ENCODE assay signal across 13 cellular contexts in genomic region chr7:70634610-70635068, GRCh38.
DNase-seq lines count a peak whose midpoint lies in the region; ATAC-seq and TF ChIP-seq lines count a peak whose summit lies in the region.
"Had no signal": no experiment of that assay in that cellular context is flagged by ENCODE, and none has a peak within 500 bp of the region (broad histone marks: within the 10 kb centered on the region; RNA-seq: fewer than 3 reads in every experiment).

No MANE protein-coding gene starts in this region.

- CTCF ChIA-PET in activated CD4-positive, alpha-beta memory T cell treated with anti-CD3 and anti-CD28 coated beads for 36 hours (lab: Charles Lee) = no interaction called here

- H2BK15ac ChIP-seq in mesendoderm (replicated peaks; ENCODE audit: low read depth) = no peak overlapping the region

- POLR2A ChIA-PET in activated CD4-positive, alpha-beta memory T cell treated with anti-CD3 and anti-CD28 coated beads for 36 hours (lab: Charles Lee) = no interaction called here

- no peaks in the 10 kb centered on the region for H3K36me3 Mint-ChIP-seq in activated CD4-positive, alpha-beta memory T cell treated with anti-CD3 and anti-CD28 coated beads for 36 hours
- peaks cover 0 to 5% of the 10 kb centered on the region in 2 donors for H3K36me3 Mint-ChIP-seq in stimulated activated naive B cell treated with anti-CD40 and anti-IgM and Interleukin-4, amounts not matched to agents 10 μg/mL and 1 μg/mL and 100 μg/mL, for 72 hours

- H3K79me1 ChIP-seq in mesendoderm (ENCODE audit: low read length) = no peaks in the 10 kb centered on the region

- H3K36me3 ChIP-seq in brain microvascular endothelial cell (replicated peaks) (no peaks in the 10 kb centered on the region), mesendoderm (ENCODE audit: control insufficient read depth, insufficient read depth, low read length) (no peaks in the 10 kb centered on the region)
- H3K36me3 ChIP-seq: HAP-1 had no signal

- TF ChIP-seq CTCF in brain microvascular endothelial cell (IDR thresholded peaks at IDR 0.05; ENCODE audit: low read depth, low read length, missing control alignments) = no peak

- no peak overlapping the region for H3K18ac ChIP-seq in mesendoderm (ENCODE audit: low read length)

- no peak overlapping the region for H3K4me3 ChIP-seq in brain microvascular endothelial cell (ENCODE audit: low read depth, low read length)
- H3K4me3 ChIP-seq in mesendoderm (ENCODE audit: low read length) = no peak overlapping the region
- H3K4me3 ChIP-seq: HAP-1 had no signal

- no peak overlapping the region for H2BK5ac ChIP-seq in mesendoderm (ENCODE audit: low read length)

- H3K9ac ChIP-seq in mesendoderm (ENCODE audit: low read length) = no peak overlapping the region

- H3K27me3 ChIP-seq in brain microvascular endothelial cell (replicated peaks) (no peaks in the 10 kb centered on the region), mesendoderm (ENCODE audit: insufficient read depth, low read length, poor library complexity) (no peaks in the 10 kb centered on the region)

- H3K4me3 Mint-ChIP-seq in activated CD4-positive, alpha-beta memory T cell treated with anti-CD3 and anti-CD28 coated beads for 36 hours = no peak overlapping the region
- no peak overlapping the region for H3K4me3 Mint-ChIP-seq in stimulated activated naive B cell treated with anti-CD40 and anti-IgM and Interleukin-4, amounts not matched to agents 10 μg/mL and 1 μg/mL and 100 μg/mL, for 72 hours

- DNase-seq in AG08396 (ENCODE audit: low spot score) (peak; percentile 81), H4 (ENCODE audit: low spot score) (peak; percentile 65), brain microvascular endothelial cell (peak; percentile 87), mesendoderm (peak; percentile 48), T-helper 1 cell (no peak)
- no peak for DNase-seq in activated CD4-positive, alpha-beta memory T cell treated with anti-CD3 and anti-CD28 coated beads for 36 hours
- DNase-seq in stimulated activated naive B cell treated with anti-CD40 and anti-IgM and Interleukin-4, amounts not matched to agents 10 μg/mL and 1 μg/mL and 100 μg/mL, for 72 hours = no peak
- DNase-seq: central memory CD4-positive, alpha-beta T cell; PC-3; posterior cingulate gyrus had no signal

- no CpG with 5 or more reads among the region's 8 CpGs for WGBS in mesendoderm (ENCODE audit: extremely low coverage, insufficient coverage, low lambda C conversion rate)

- no peaks in the 10 kb centered on the region for H3K27me3 Mint-ChIP-seq in activated CD4-positive, alpha-beta memory T cell treated with anti-CD3 and anti-CD28 coated beads for 36 hours
- H3K27me3 Mint-ChIP-seq in stimulated activated naive B cell treated with anti-CD40 and anti-IgM and Interleukin-4, amounts not matched to agents 10 μg/mL and 1 μg/mL and 100 μg/mL, for 72 hours = no peaks in the 10 kb centered on the region

- no peak overlapping the region for H3K4me2 ChIP-seq in mesendoderm (ENCODE audit: low read length)

- H3K27ac ChIP-seq in brain microvascular endothelial cell (no peak overlapping the region), mesendoderm (ENCODE audit: low read depth, low read length) (no peak overlapping the region)
- H3K27ac ChIP-seq: epithelial cell of prostate had no signal

- no peak overlapping the region for H4K8ac ChIP-seq in mesendoderm (ENCODE audit: low read depth, low read length)

- H3K23ac ChIP-seq in mesendoderm (ENCODE audit: low read length) = no peak overlapping the region

- ATAC-seq in stimulated activated naive B cell treated with anti-CD40 and anti-IgM and Interleukin-4, amounts not matched to agents 10 μg/mL and 1 μg/mL and 100 μg/mL, for 72 hours (replicated peaks) = no peak
- no peak for ATAC-seq in GM21360 (IDR thresholded peaks at IDR 0.05; ENCODE audit: unreplicated experiment)
- ATAC-seq: PC-3 had no signal

- in situ Hi-C loops in brain microvascular endothelial cell (cut with HindIII; ENCODE audit: low pct_ligation_motif_present, low sequenced_read_pairs) = no loop called here

- no peaks in the 10 kb centered on the region for H3K4me1 Mint-ChIP-seq in activated CD4-positive, alpha-beta memory T cell treated with anti-CD3 and anti-CD28 coated beads for 36 hours (ENCODE audit: low read depth)
- no peaks in the 10 kb centered on the region for H3K4me1 Mint-ChIP-seq in stimulated activated naive B cell treated with anti-CD40 and anti-IgM and Interleukin-4, amounts not matched to agents 10 μg/mL and 1 μg/mL and 100 μg/mL, for 72 hours

- H3K79me2 ChIP-seq in mesendoderm (ENCODE audit: control insufficient read depth, insufficient read depth, low read length) = no peaks in the 10 kb centered on the region

- no peak overlapping the region for H3K4ac ChIP-seq in mesendoderm (ENCODE audit: low read depth, low read length)

- H2BK120ac ChIP-seq in mesendoderm (ENCODE audit: low read depth, low read length) = no peak overlapping the region

- peaks cover 7% of the 10 kb centered on the region for H3K4me1 ChIP-seq in mesendoderm (ENCODE audit: control insufficient read depth, low read depth, low read length)

- intact Hi-C loops in activated CD4-positive, alpha-beta memory T cell treated with anti-CD3 and anti-CD28 coated beads for 36 hours (cut with micrococcal nuclease) = no loop called here

- no peak overlapping the region for H3K27ac Mint-ChIP-seq in activated CD4-positive, alpha-beta memory T cell treated with anti-CD3 and anti-CD28 coated beads for 36 hours
- no peak overlapping the region for H3K27ac Mint-ChIP-seq in stimulated activated naive B cell treated with anti-CD40 and anti-IgM and Interleukin-4, amounts not matched to agents 10 μg/mL and 1 μg/mL and 100 μg/mL, for 72 hours

- no peak overlapping the region for H3K56ac ChIP-seq in mesendoderm (ENCODE audit: low read length)

- no peak overlapping the region for H2AK5ac ChIP-seq in mesendoderm (ENCODE audit: low read length)

- H3K9me3 Mint-ChIP-seq in activated CD4-positive, alpha-beta memory T cell treated with anti-CD3 and anti-CD28 coated beads for 36 hours = no peaks in the 10 kb centered on the region
- no peaks in the 10 kb centered on the region for H3K9me3 Mint-ChIP-seq in stimulated activated naive B cell treated with anti-CD40 and anti-IgM and Interleukin-4, amounts not matched to agents 10 μg/mL and 1 μg/mL and 100 μg/mL, for 72 hours

- H4K5ac ChIP-seq in mesendoderm (ENCODE audit: low read length) = no peak overlapping the region

Comparison
In these comparisons a context has a peak if more than half of its experiments do, and no peak if none do; other contexts are left out.
1. DNase-seq: peak in AG08396 (single experiment), H4 (single experiment), brain microvascular endothelial cell (single experiment) and mesendoderm (single experiment); none in activated CD4-positive, alpha-beta memory T cell treated with anti-CD3 and anti-CD28 coated beads for 36 hours (single experiment), stimulated activated naive B cell treated with anti-CD40 and anti-IgM and Interleukin-4, amounts not matched to agents 10 μg/mL and 1 μg/mL and 100 μg/mL, for 72 hours (single experiment) and T-helper 1 cell (0 of 5).